In genomic region chr12:10362828-10363664, GRCh38 we compare ENCODE assay signal across 1 cellular context.
TF ChIP-seq lines count a peak whose summit lies in the region.

No MANE protein-coding gene starts in this region.

TF ChIP-seq in K562, 482 proteins besides CTCF, POLR2A, EP300 and RAD21 (continued from another document and continues in another):
- TF ChIP-seq, protein P1, sequence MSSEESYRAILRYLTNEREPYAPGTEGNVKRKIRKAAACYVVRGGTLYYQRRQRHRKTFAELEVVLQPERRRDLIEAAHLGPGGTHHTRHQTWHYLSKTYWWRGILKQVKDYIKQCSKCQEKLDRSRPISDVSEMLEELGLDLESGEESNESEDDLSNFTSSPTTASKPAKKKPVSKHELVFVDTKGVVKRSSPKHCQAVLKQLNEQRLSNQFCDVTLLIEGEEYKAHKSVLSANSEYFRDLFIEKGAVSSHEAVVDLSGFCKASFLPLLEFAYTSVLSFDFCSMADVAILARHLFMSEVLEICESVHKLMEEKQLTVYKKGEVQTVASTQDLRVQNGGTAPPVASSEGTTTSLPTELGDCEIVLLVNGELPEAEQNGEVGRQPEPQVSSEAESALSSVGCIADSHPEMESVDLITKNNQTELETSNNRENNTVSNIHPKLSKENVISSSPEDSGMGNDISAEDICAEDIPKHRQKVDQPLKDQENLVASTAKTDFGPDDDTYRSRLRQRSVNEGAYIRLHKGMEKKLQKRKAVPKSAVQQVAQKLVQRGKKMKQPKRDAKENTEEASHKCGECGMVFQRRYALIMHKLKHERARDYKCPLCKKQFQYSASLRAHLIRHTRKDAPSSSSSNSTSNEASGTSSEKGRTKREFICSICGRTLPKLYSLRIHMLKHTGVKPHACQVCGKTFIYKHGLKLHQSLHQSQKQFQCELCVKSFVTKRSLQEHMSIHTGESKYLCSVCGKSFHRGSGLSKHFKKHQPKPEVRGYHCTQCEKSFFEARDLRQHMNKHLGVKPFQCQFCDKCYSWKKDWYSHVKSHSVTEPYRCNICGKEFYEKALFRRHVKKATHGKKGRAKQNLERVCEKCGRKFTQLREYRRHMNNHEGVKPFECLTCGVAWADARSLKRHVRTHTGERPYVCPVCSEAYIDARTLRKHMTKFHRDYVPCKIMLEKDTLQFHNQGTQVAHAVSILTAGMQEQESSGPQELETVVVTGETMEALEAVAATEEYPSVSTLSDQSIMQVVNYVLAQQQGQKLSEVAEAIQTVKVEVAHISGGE (CRISPR knock-in tag; IDR thresholded peaks at IDR 0.05) = 0 out of 6 replicates have a peak, but pooled peaks of 1 of the 3 experiments have one; percentile 13
- TF ChIP-seq ATF7 (IDR thresholded peaks at IDR 0.05) = peak; percentile 95
- no peak for TF ChIP-seq NFE2 (IDR thresholded peaks at IDR 0.05; ENCODE audit: low read depth)
- no peak for TF ChIP-seq MIER1 (IDR thresholded peaks at IDR 0.05; ENCODE audit: low read depth)
- peak; percentile 84 for TF ChIP-seq TEAD4 (IDR thresholded peaks at IDR 0.05; ENCODE audit: low read length)
- no peak for TF ChIP-seq TEAD4 (CRISPR knock-in tag; IDR thresholded peaks at IDR 0.05; ENCODE audit: borderline replicate concordance)
- TF ChIP-seq NCOR1 (IDR thresholded peaks at IDR 0.05) = peak; percentile 88
- TF ChIP-seq MEF2A (IDR thresholded peaks at IDR 0.05; ENCODE audit: control insufficient read depth, low read depth, low read length) = peak; percentile 6; the same call in 1 of the 2 replicates
- no peak for TF ChIP-seq ZNF253 (CRISPR knock-in tag; conservative IDR thresholded peaks at IDR 0.05)
- TF ChIP-seq RBM22 (IDR thresholded peaks at IDR 0.05; ENCODE audit: low read depth, low read length, poor library complexity, severe bottlenecking) = no peak
- no peak for TF ChIP-seq ZSCAN29 (IDR thresholded peaks at IDR 0.05)
- 0 out of 2 replicates have a peak, but pooled peaks have one; percentile 51 for TF ChIP-seq SMARCC2 (IDR thresholded peaks at IDR 0.05; ENCODE audit: low read depth)
- TF ChIP-seq DMBX1 (CRISPR knock-in tag; IDR thresholded peaks at IDR 0.05; ENCODE audit: borderline replicate concordance) = no peak
- TF ChIP-seq MCM3 (IDR thresholded peaks at IDR 0.05) = no peak
- TF ChIP-seq, protein P2, sequence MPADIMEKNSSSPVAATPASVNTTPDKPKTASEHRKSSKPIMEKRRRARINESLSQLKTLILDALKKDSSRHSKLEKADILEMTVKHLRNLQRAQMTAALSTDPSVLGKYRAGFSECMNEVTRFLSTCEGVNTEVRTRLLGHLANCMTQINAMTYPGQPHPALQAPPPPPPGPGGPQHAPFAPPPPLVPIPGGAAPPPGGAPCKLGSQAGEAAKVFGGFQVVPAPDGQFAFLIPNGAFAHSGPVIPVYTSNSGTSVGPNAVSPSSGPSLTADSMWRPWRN (IDR thresholded peaks at IDR 0.05; ENCODE audit: low read depth) = no peak
- peak; percentile 90 for TF ChIP-seq SMAD4 (CRISPR knock-in tag; conservative IDR thresholded peaks at IDR 0.05)
- TF ChIP-seq, protein P3, sequence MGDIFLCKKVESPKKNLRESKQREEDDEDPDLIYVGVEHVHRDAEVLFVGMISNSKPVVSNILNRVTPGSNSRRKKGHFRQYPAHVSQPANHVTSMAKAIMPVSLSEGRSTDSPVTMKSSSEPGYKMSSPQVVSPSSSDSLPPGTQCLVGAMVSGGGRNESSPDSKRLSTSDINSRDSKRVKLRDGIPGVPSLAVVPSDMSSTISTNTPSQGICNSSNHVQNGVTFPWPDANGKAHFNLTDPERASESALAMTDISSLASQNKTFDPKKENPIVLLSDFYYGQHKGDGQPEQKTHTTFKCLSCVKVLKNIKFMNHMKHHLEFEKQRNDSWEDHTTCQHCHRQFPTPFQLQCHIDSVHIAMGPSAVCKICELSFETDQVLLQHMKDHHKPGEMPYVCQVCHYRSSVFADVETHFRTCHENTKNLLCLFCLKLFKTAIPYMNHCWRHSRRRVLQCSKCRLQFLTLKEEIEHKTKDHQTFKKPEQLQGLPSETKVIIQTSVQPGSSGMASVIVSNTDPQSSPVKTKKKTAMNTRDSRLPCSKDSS (IDR thresholded peaks at IDR 0.05; ENCODE audit: low read depth, partially characterized antibody) = no peak
- no peak for TF ChIP-seq PRPF4 (IDR thresholded peaks at IDR 0.05; ENCODE audit: insufficient read depth, low read depth, low read length, poor library complexity, severe bottlenecking)
- TF ChIP-seq MGA (IDR thresholded peaks at IDR 0.05) = no peak
- peak; percentile 49 for TF ChIP-seq ZNF316 (IDR thresholded peaks at IDR 0.05)
- TF ChIP-seq FOXK2 (conservative IDR thresholded peaks at IDR 0.05 in 1 of 2, IDR thresholded peaks at IDR 0.05 in 1 of 2; ENCODE audit: low read depth in 2 of 2) = 0 out of 4 replicates have a peak, but pooled peaks of 1 of the 2 experiments have one; percentile 40
- no peak for TF ChIP-seq DACH1 (IDR thresholded peaks at IDR 0.05; ENCODE audit: partially characterized antibody)
- TF ChIP-seq MAZ (CRISPR knock-in tag; conservative IDR thresholded peaks at IDR 0.05 in 1 of 2, IDR thresholded peaks at IDR 0.05 in 1 of 2) = peak in 1 of 2 experiments; percentile 20; a peak in 1 of 4 replicates
- TF ChIP-seq LEF1 (IDR thresholded peaks at IDR 0.05) = peak; percentile 69; the same call in 1 of the 2 replicates
- no peak for TF ChIP-seq POLR2AphosphoS2 (IDR thresholded peaks at IDR 0.05; ENCODE audit: low read length)
- no peak for TF ChIP-seq PYGO2 (tag; IDR thresholded peaks at IDR 0.05)
- TF ChIP-seq, protein P4, sequence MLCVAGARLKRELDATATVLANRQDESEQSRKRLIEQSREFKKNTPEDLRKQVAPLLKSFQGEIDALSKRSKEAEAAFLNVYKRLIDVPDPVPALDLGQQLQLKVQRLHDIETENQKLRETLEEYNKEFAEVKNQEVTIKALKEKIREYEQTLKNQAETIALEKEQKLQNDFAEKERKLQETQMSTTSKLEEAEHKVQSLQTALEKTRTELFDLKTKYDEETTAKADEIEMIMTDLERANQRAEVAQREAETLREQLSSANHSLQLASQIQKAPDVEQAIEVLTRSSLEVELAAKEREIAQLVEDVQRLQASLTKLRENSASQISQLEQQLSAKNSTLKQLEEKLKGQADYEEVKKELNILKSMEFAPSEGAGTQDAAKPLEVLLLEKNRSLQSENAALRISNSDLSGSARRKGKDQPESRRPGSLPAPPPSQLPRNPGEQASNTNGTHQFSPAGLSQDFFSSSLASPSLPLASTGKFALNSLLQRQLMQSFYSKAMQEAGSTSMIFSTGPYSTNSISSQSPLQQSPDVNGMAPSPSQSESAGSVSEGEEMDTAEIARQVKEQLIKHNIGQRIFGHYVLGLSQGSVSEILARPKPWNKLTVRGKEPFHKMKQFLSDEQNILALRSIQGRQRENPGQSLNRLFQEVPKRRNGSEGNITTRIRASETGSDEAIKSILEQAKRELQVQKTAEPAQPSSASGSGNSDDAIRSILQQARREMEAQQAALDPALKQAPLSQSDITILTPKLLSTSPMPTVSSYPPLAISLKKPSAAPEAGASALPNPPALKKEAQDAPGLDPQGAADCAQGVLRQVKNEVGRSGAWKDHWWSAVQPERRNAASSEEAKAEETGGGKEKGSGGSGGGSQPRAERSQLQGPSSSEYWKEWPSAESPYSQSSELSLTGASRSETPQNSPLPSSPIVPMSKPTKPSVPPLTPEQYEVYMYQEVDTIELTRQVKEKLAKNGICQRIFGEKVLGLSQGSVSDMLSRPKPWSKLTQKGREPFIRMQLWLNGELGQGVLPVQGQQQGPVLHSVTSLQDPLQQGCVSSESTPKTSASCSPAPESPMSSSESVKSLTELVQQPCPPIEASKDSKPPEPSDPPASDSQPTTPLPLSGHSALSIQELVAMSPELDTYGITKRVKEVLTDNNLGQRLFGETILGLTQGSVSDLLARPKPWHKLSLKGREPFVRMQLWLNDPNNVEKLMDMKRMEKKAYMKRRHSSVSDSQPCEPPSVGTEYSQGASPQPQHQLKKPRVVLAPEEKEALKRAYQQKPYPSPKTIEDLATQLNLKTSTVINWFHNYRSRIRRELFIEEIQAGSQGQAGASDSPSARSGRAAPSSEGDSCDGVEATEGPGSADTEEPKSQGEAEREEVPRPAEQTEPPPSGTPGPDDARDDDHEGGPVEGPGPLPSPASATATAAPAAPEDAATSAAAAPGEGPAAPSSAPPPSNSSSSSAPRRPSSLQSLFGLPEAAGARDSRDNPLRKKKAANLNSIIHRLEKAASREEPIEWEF (CRISPR knock-in tag; IDR thresholded peaks at IDR 0.05) = no peak
- TF ChIP-seq NR2C1 (IDR thresholded peaks at IDR 0.05) = no peak
- TF ChIP-seq NR2C1 (tag; IDR thresholded peaks at IDR 0.05) = peak; percentile 47; the same call in 1 of the 2 replicates
- TF ChIP-seq KLF1 (tag; IDR thresholded peaks at IDR 0.05) = no peak
- TF ChIP-seq SRSF7 (optimal IDR thresholded peaks at IDR 0.05; ENCODE audit: low read depth, low read length) = no peak
- no peak for TF ChIP-seq ZNF232 (CRISPR knock-in tag; IDR thresholded peaks at IDR 0.05)
- no peak for TF ChIP-seq FOXA1 (IDR thresholded peaks at IDR 0.05; ENCODE audit: borderline replicate concordance)
- peak; percentile 62 for TF ChIP-seq MTA2 (IDR thresholded peaks at IDR 0.05; ENCODE audit: low read depth)
- no peak for TF ChIP-seq HNRNPL (IDR thresholded peaks at IDR 0.05; ENCODE audit: low read depth, low read length)
- TF ChIP-seq ASH1L (IDR thresholded peaks at IDR 0.05; ENCODE audit: borderline replicate concordance, low read depth, partially characterized antibody) = no peak
- TF ChIP-seq FOXP4 (CRISPR knock-in tag; IDR thresholded peaks at IDR 0.05; ENCODE audit: borderline replicate concordance) = no peak
